8 cellular contexts compared by ENCODE assay signal in genomic region chr14:59576332-59577294, GRCh38. TPM values are rescaled to one million over a fixed set of nuclear protein-coding genes. Genes with fewer than 3 reads are reported as not detected.
A peak's percentile ranks its signal among the peaks of the same experiment; 100 is the strongest.
DNase-seq lines count a peak whose midpoint lies in the region; ATAC-seq and TF ChIP-seq lines count a peak whose summit lies in the region.

CCDC175 (minus strand) TSS chr14:59576812; CDS start chr14:59576775, 37 bp downstream.

- CTCF ChIA-PET in PC-3 (lab: Charles Lee): interaction anchor here (0.5 to 1.5 kb wide), 9 partner anchors 10 to 651 kb away, joined by 3 to 7 read pairs (median 3); partner anchors contain the start of genes JKAMP and L3HYPDH

- H3K27me3 ChIP-seq in PC-3 (ENCODE audit: low read length): peaks cover 63% of the 10 kb centered on the region

- ATAC-seq in GM21360 (IDR thresholded peaks at IDR 0.05; ENCODE audit: unreplicated experiment) (peak; percentile 97), PC-3 (peak; percentile 97)

- H3K9ac ChIP-seq in PC-3 (ENCODE audit: low read length): no peak within 1 kb of the TSS

- no peak within 1 kb of the TSS for H3K27ac Mint-ChIP-seq in nephron

- peak within 1 kb of the TSS; percentile 61 to 81 (median 65) for H3K4me3 Mint-ChIP-seq in nephron

- no peaks in the 10 kb centered on the region for H3K9me3 Mint-ChIP-seq in nephron

- TF ChIP-seq CTCF in PC-3 (conservative IDR thresholded peaks at IDR 0.05; ENCODE audit: low read depth, low read length) (peak; percentile 100), fibroblast of villous mesenchyme (IDR thresholded peaks at IDR 0.05; ENCODE audit: insufficient read depth, low read depth, low read length) (peak; percentile 82), nephron (IDR thresholded peaks at IDR 0.05; ENCODE audit: unreplicated experiment in 3 of 3) (peak; percentile 79 to 93 (median 82))

- peaks cover 6% of the 10 kb centered on the region for H3K4me1 ChIP-seq in PC-3 (ENCODE audit: insufficient read depth, low read length)

- peak within 1 kb of the TSS; percentile 84 for H3K4me2 ChIP-seq in PC-3 (ENCODE audit: low read length)

- H3K36me3 ChIP-seq in PC-3 (ENCODE audit: low read depth, low read length): no peaks in the 10 kb centered on the region

- H3K27me3 Mint-ChIP-seq in nephron (ENCODE audit: low read depth): peaks cover 3% of the 10 kb centered on the region

- BruUV-seq in PC-3 (replicated peaks; lab: Mats Ljungman, UMichigan): no TSS peak

- POLR2A ChIA-PET in PC-3 (lab: Charles Lee; ENCODE audit: unreplicated experiment): interaction anchor here (0.5 kb wide), 1 partner anchor 93 kb away, joined by 3 read pairs; the partner anchor contains the start of genes JKAMP and L3HYPDH

- H3F3A ChIP-seq in PC-3 (ENCODE audit: low read length, unreplicated experiment): no peaks in the 10 kb centered on the region

- peak; percentile 97 for DNase-seq in COR-L47 (lab: John Stamatoyannopoulos, UW)
- DNase-seq in HT-29 (ENCODE audit: low spot score): peak; percentile 70
- peak; percentile 98 for DNase-seq in PC-3
- peak; percentile 63 to 67 for DNase-seq in activated T-helper 1 cell treated with anti-CD3 and anti-CD28 coated beads, Interleukin-2, amount 50 U/mL, for 16 hours (ENCODE audit: low read depth in 1 of 2, low spot score in 1 of 2)
- peak; percentile 83 for DNase-seq in fibroblast of villous mesenchyme (ENCODE audit: low read depth)
- DNase-seq in stimulated activated naive CD4-positive, alpha-beta T cell (lab: John Stamatoyannopoulos, UW): peak; percentile 53 to 80 (median 72)

- intact Hi-C loops in PC-3 (cut with micrococcal nuclease): loop anchor here (1.0 to 10.0 kb wide), 3 partner anchors 69 to 552 kb away; no protein-coding TSS in a partner anchor

- no peaks in the 10 kb centered on the region for H4K20me1 ChIP-seq in PC-3 (ENCODE audit: low read length)

- H3K4me3 ChIP-seq in PC-3 (ENCODE audit: low read length) (peak within 1 kb of the TSS; percentile 62), fibroblast of villous mesenchyme (ENCODE audit: low read depth, low read length) (peak within 1 kb of the TSS; percentile 61)

- no peaks in the 10 kb centered on the region for H3K36me3 Mint-ChIP-seq in nephron (ENCODE audit: low read depth)

- no peaks in the 10 kb centered on the region for H3K9me3 ChIP-seq in PC-3 (ENCODE audit: low read length)

- no peaks in the 10 kb centered on the region for H3K4me1 Mint-ChIP-seq in nephron

- H2AFZ ChIP-seq in PC-3 (ENCODE audit: low read length): peak within 1 kb of the TSS; percentile 84

- H3K27ac ChIP-seq in PC-3 (ENCODE audit: low read length): no peak within 1 kb of the TSS

- H3K79me2 ChIP-seq in PC-3 (ENCODE audit: low read length): no peaks in the 10 kb centered on the region

- H3K9me2 ChIP-seq in PC-3 (replicated peaks; ENCODE audit: low read length): no peaks in the 10 kb centered on the region

RNA-seq across cellular contexts. Expression of gene CCDC175, which starts in this region (rescaled TPM):
- total RNA-seq in HT-29 (2014; rRNA removed; shearing (Covaris generic)): 0.34 TPM in 1 of 2 replicates, not detected in the other
- not detected in 2 replicates for total RNA-seq in PC-3 (2014; rRNA removed)
- not detected in 2 replicates for total RNA-seq in fibroblast of villous mesenchyme

Comparison
In these comparisons a context has a peak if more than half of its experiments do, and no peak if none do; other contexts are left out.
1. Peak in DNase-seq in HT-29; RNA of the gene not detected or under 1 TPM.
2. Peak in DNase-seq, ATAC-seq, H3K4me3 ChIP-seq and H3K4me2 ChIP-seq in PC-3; RNA of the gene not detected or under 1 TPM.
3. Peak in DNase-seq and H3K4me3 ChIP-seq in fibroblast of villous mesenchyme; RNA of the gene not detected or under 1 TPM.